Comparison of ENCODE assay signal across 14 cellular contexts in the genomic region with DNA sequence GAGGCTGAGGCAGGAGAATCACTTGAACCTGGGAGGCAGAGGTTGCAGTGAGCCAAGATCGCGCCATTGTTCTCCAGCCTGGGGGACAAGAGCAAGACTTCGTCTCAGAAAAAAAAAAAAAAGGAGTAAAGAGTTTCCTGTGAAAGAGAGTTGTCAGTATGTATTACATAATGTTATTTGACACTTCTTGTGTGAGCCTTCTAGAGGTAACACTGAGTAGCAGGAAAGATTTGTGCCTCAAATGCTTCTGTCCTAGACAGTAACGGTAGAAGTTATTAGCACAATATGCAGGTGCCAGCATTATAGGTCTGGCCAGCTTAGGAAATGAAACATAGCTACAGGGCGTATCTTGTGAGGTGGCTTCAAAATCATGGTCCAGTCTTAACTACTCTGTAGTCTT. TPM values are rescaled to one million over a fixed set of nuclear protein-coding genes. Genes with fewer than 3 reads are reported as not detected.
A peak's percentile ranks its signal among the peaks of the same experiment; 100 is the strongest.
DNase-seq lines count a peak whose midpoint lies in the region; ATAC-seq and TF ChIP-seq lines count a peak whose summit lies in the region.
"Had no signal": no experiment of that assay in that cellular context is flagged by ENCODE, and none has a peak within 500 bp of the region (broad histone marks: within the 10 kb centered on the region; RNA-seq: fewer than 3 reads in every experiment).

No MANE protein-coding gene starts in this region.

- H3K36me3 ChIP-seq in left ventricle myocardium inferior, result no peaks in the 10 kb centered on the region
- H3K36me3 ChIP-seq in right atrium auricular region, result no peaks in the 10 kb centered on the region

- H3K27ac ChIP-seq in left ventricle myocardium inferior (replicated peaks) (peak overlapping the region; percentile 16), right atrium auricular region (no peak overlapping the region)

- no peak overlapping the region for H3K4me3 Mint-ChIP-seq in CD14-positive monocyte

- intact Hi-C loops in left ventricle myocardium inferior (cut with micrococcal nuclease), result no loop called here
- intact Hi-C loops in left ventricle myocardium superior (cut with micrococcal nuclease), result no loop called here
- intact Hi-C loops in CD14-positive monocyte (cut with micrococcal nuclease), result no loop called here

- ATAC-seq in left ventricle myocardium superior (peak; percentile 56), HG02623 (IDR thresholded peaks at IDR 0.05; ENCODE audit: unreplicated experiment) (no peak), HG02870 (IDR thresholded peaks at IDR 0.05; ENCODE audit: unreplicated experiment) (no peak), GM18505 (IDR thresholded peaks at IDR 0.05; ENCODE audit: unreplicated experiment) (no peak)
- ATAC-seq: esophagus mucosa had no signal

- peaks cover 35% of the 10 kb centered on the region for H3K4me1 ChIP-seq in left ventricle myocardium inferior
- peaks cover 0 to 19% of the 10 kb centered on the region in 2 donors for H3K4me1 ChIP-seq in right atrium auricular region
- H3K4me1 ChIP-seq: HAP-1 had no signal

- H3K27ac Mint-ChIP-seq in CD14-positive monocyte, result peak overlapping the region in 2 of 7 donors; percentile 18 to 37

- H3K4me1 Mint-ChIP-seq in CD14-positive monocyte, result peaks cover 18% of the 10 kb centered on the region

- H3K9me3 ChIP-seq in left ventricle myocardium inferior (replicated peaks) (no peaks in the 10 kb centered on the region), right atrium auricular region (no peaks in the 10 kb centered on the region)
- H3K9me3 ChIP-seq: HAP-1 had no signal

- no peaks in the 10 kb centered on the region for H3K27me3 Mint-ChIP-seq in CD14-positive monocyte (ENCODE audit: low read depth in 3 of 3)

- TF ChIP-seq CTCF in left ventricle myocardium inferior (IDR thresholded peaks at IDR 0.05; ENCODE audit: borderline replicate concordance), result peak; percentile 39
- TF ChIP-seq CTCF in right atrium auricular region (IDR thresholded peaks at IDR 0.05), result peak in 1 of 2 donors; percentile 33
- TF ChIP-seq CTCF in CD14-positive monocyte (IDR thresholded peaks at IDR 0.05), result no peak

- no peak overlapping the region for H3K4me3 ChIP-seq in left ventricle myocardium inferior
- H3K4me3 ChIP-seq in right atrium auricular region, result no peak overlapping the region
- H3K4me3 ChIP-seq: HAP-1 had no signal

- no peaks in the 10 kb centered on the region for H3K27me3 ChIP-seq in left ventricle myocardium inferior (ENCODE audit: low read depth)
- no peaks in the 10 kb centered on the region for H3K27me3 ChIP-seq in right atrium auricular region

- peaks cover 10 to 36% of the 10 kb centered on the region in 2 donors for H3K36me3 Mint-ChIP-seq in CD14-positive monocyte

- no peaks in the 10 kb centered on the region for H3K9me3 Mint-ChIP-seq in CD14-positive monocyte

- DNase-seq in left ventricle myocardium inferior (no peak), right atrium auricular region (ENCODE audit: low spot score) (no peak), RPMI8226 (peak; percentile 41), left ventricle myocardium superior (no peak), CD14-positive monocyte (ENCODE audit: low spot score) (no peak)
- DNase-seq: anterior cingulate cortex, COR-L47, kidney glomerular epithelial cell, SHP77 treated with DMSO at 0.1 percent for 48 hours had no signal

- TF ChIP-seq POLR2A in GM18505 (IDR thresholded peaks at IDR 0.05; ENCODE audit: borderline replicate concordance, extremely low read depth, insufficient read depth, insufficient read length), result no peak

RNA-seq across cellular contexts. Expression of a gene that starts 6.2 kb away (rescaled TPM):
- 20.3 TPM for total RNA-seq in left ventricle myocardium inferior
- 10 to 100 TPM; 14.3 to 21.8 TPM for total RNA-seq in right atrium auricular region
- total RNA-seq in left ventricle myocardium superior, result 23.4 TPM
- 10 to 100 TPM; 15.8 to 15.9 TPM for polyA plus RNA-seq in CD14-positive monocyte

RNA-seq across cellular contexts. Expression of a gene that starts 6.4 kb away (rescaled TPM):
- total RNA-seq in left ventricle myocardium inferior (7.8 TPM), right atrium auricular region (1 to 10 TPM; 6.1 to 8.0 TPM), left ventricle myocardium superior (6.6 TPM)
- 1 to 10 TPM; 2.9 to 7.3 TPM for polyA plus RNA-seq in CD14-positive monocyte
